ENCODE assay signal across 9 cellular contexts in genomic region chr17:67390646-67391480, GRCh38. TPM values are rescaled to one million over a fixed set of nuclear protein-coding genes. Genes with fewer than 3 reads are reported as not detected.
A peak's percentile ranks its signal among the peaks of the same experiment; 100 is the strongest.
DNase-seq lines count a peak whose midpoint lies in the region; ATAC-seq, FAIRE-seq and TF ChIP-seq lines count a peak whose summit lies in the region.
"Had no signal": no experiment of that assay in that cellular context is flagged by ENCODE, and none has a peak within 500 bp of the region (broad histone marks: within the 10 kb centered on the region; RNA-seq: fewer than 3 reads in every experiment).

No MANE protein-coding gene starts in this region.

- intact Hi-C loops in PC-3 (cut with micrococcal nuclease) = loop anchor here (1.0 kb wide), 3 partner anchors 31 to 84 kb away; no protein-coding TSS in a partner anchor
- intact Hi-C loops in heart right ventricle (cut with DNase I) = no loop called here

- H3K9me2 ChIP-seq in PC-3 (replicated peaks; ENCODE audit: low read length) = no peaks in the 10 kb centered on the region

- H3K9ac ChIP-seq in PC-3 (ENCODE audit: low read length) = peak overlapping the region; percentile 84

- H3K4me3 ChIP-seq in A549 = no peak overlapping the region
- H3K4me3 ChIP-seq in PC-3 (ENCODE audit: low read length) = no peak overlapping the region
- no peak overlapping the region for H3K4me3 ChIP-seq in heart right ventricle
- no peak overlapping the region for H3K4me3 ChIP-seq in small intestine (ENCODE audit: low read depth in 1 of 2, low read length in 2 of 2)

- peaks cover 15% of the 10 kb centered on the region for H3K79me2 ChIP-seq in PC-3 (ENCODE audit: low read length)

- peaks cover 19% of the 10 kb centered on the region for H3K4me1 ChIP-seq in A549
- H3K4me1 ChIP-seq in PC-3 (ENCODE audit: insufficient read depth, low read length) = peaks cover 22% of the 10 kb centered on the region
- peaks cover 0 to 53% (median 19%) of the 10 kb centered on the region in 9 donors for H3K4me1 ChIP-seq in heart right ventricle
- peaks cover 0 to 7% of the 10 kb centered on the region in 2 donors for H3K4me1 ChIP-seq in small intestine (ENCODE audit: control insufficient read depth in 2 of 2, insufficient read depth in 1 of 2, low read depth in 1 of 2, low read length in 1 of 2)

- DNase-seq in A549 (ENCODE audit: low read depth in 1 of 2, low spot score in 1 of 2) = peak; percentile 42 to 83
- peak; percentile 99 for DNase-seq in PC-3
- peak; percentile 73 for DNase-seq in activated naive CD4-positive, alpha-beta T cell treated with Interleukin-2 at 50 U/mL for 16 hours
- peak in 1 of 2 donors; percentile 60 for DNase-seq in heart right ventricle
- DNase-seq in small intestine = peak; percentile 56
- DNase-seq in inferior parietal cortex (ENCODE audit: extremely low spot score) = no peak

- no peak; a peak in 1 of 5 replicates for TF ChIP-seq RAD21 in A549 (conservative IDR thresholded peaks at IDR 0.05 in 1 of 2, IDR thresholded peaks at IDR 0.05 in 1 of 2)

- H4K20me1 ChIP-seq in PC-3 (ENCODE audit: low read length) = no peaks in the 10 kb centered on the region

- POLR2A ChIA-PET in A549 (lab: Yijun Ruan, JAX) = interaction anchor here (1.0 kb wide), 1 partner anchor 50 kb away, joined by 3 read pairs; no protein-coding TSS in a partner anchor
- POLR2A ChIA-PET in PC-3 (lab: Charles Lee; ENCODE audit: unreplicated experiment) = interaction anchor here (0.6 kb wide), 1 partner anchor 86 kb away, joined by 5 read pairs; no protein-coding TSS in a partner anchor

- CTCF ChIA-PET in A549 (lab: Yijun Ruan, JAX) (interaction anchor here (3.1 to 8.0 kb wide), 3 partner anchors 15 to 239 kb away, joined by 9 to 185 read pairs (median 114); partner anchors contain the start of gene PITPNC1), PC-3 (lab: Charles Lee) (interaction anchor here (0.6 to 1.5 kb wide), 3 partner anchors 12 to 86 kb away, joined by 3 to 8 read pairs (median 3); no protein-coding TSS in a partner anchor)

- TF ChIP-seq CTCF in A549 (IDR thresholded peaks at IDR 0.05) (no peak), PC-3 (conservative IDR thresholded peaks at IDR 0.05; ENCODE audit: low read depth, low read length) (peak; percentile 40), heart right ventricle (IDR thresholded peaks at IDR 0.05) (no peak)

- no peaks in the 10 kb centered on the region for H3K27me3 ChIP-seq in PC-3 (ENCODE audit: low read length)
- H3K27me3 ChIP-seq in heart right ventricle = no peaks in the 10 kb centered on the region
- no peaks in the 10 kb centered on the region for H3K27me3 ChIP-seq in small intestine (ENCODE audit: control insufficient read depth in 2 of 2, insufficient read depth in 2 of 2, low read length in 2 of 2)
- H3K27me3 ChIP-seq: neutrophil had no signal

- TF ChIP-seq POLR2A in A549 (IDR thresholded peaks at IDR 0.05; ENCODE audit: low read length) = no peak

- FAIRE-seq in A549 (lab: Jason Lieb, UNC) = no peak
- FAIRE-seq in small intestine (lab: Jason Lieb, UNC) = no peak

- 35% methylated on average over 9 of the region's 9 CpGs for WGBS in A549 (ENCODE audit: missing lambda C conversion rate)
- WGBS in heart right ventricle, 2 donors = 56 to 64% methylated on average over 9 of the region's 9 CpGs
- 42 to 60% (median 43%) methylated on average over 9 of the region's 9 CpGs for WGBS in small intestine, 3 donors

- no peak overlapping the region for H2AFZ ChIP-seq in PC-3 (ENCODE audit: low read length)

- BruUV-seq in PC-3 (replicated peaks; lab: Mats Ljungman, UMichigan) = no TSS peak

- peak; percentile 80 for ATAC-seq in A549
- ATAC-seq in GM18520 (IDR thresholded peaks at IDR 0.05; ENCODE audit: unreplicated experiment) = peak; percentile 92
- peak; percentile 82 for ATAC-seq in HG03039 (IDR thresholded peaks at IDR 0.05; ENCODE audit: unreplicated experiment)
- ATAC-seq in PC-3 = peak; percentile 96
- peak; percentile 63 to 87 (median 76) for ATAC-seq in heart right ventricle

- H3F3A ChIP-seq in PC-3 (ENCODE audit: low read length, unreplicated experiment) = peaks cover 10% of the 10 kb centered on the region

- H3K27ac ChIP-seq in A549 (peak overlapping the region; percentile 54 to 68; a peak in 5 of 6 replicates), PC-3 (ENCODE audit: low read length) (peak overlapping the region; percentile 93), heart right ventricle (peak overlapping the region in 7 of 10 donors; percentile 25 to 85 (median 43)), small intestine (ENCODE audit: low read depth in 1 of 2, low read length in 1 of 2) (peak overlapping the region; percentile 62 to 77)
- H3K27ac ChIP-seq: neutrophil had no signal

- peak in 1 of 2 experiments; percentile 54; a peak in 1 of 5 replicates for TF ChIP-seq EP300 in A549 (IDR thresholded peaks at IDR 0.05)

- H3K4me2 ChIP-seq in A549 (peak overlapping the region; percentile 65), PC-3 (ENCODE audit: low read length) (peak overlapping the region; percentile 57)

- H3K9me3 ChIP-seq in A549 (no peaks in the 10 kb centered on the region), PC-3 (ENCODE audit: low read length) (no peaks in the 10 kb centered on the region), heart right ventricle (no peaks in the 10 kb centered on the region), small intestine (ENCODE audit: control insufficient read depth, low read depth) (no peaks in the 10 kb centered on the region)
- H3K9me3 ChIP-seq: neutrophil had no signal

- H3K36me3 ChIP-seq in PC-3 (ENCODE audit: low read depth, low read length) (no peaks in the 10 kb centered on the region), heart right ventricle (peaks cover 0 to 6% (median 0%) of the 10 kb centered on the region in 9 donors), small intestine (ENCODE audit: control insufficient read depth in 2 of 2, insufficient read depth in 2 of 2, low read length in 2 of 2) (no peaks in the 10 kb centered on the region)
- H3K36me3 ChIP-seq: neutrophil had no signal

TF ChIP-seq in A549, 52 proteins besides CTCF, POLR2A, EP300 and RAD21:
- peak; percentile 59; the same call in 1 of the 2 replicates for TF ChIP-seq JUNB (IDR thresholded peaks at IDR 0.05)
- TF ChIP-seq CBX2 (IDR thresholded peaks at IDR 0.05; ENCODE audit: borderline replicate concordance, low read depth) = no peak
- no peak for TF ChIP-seq SREBF2 (IDR thresholded peaks at IDR 0.05)
- 0 out of 2 replicates have a peak, but pooled peaks have one; percentile 16 for TF ChIP-seq FOSL2 (IDR thresholded peaks at IDR 0.05)
- TF ChIP-seq FOSL2 (CRISPR knock-in tag; IDR thresholded peaks at IDR 0.05) = peak; percentile 66
- 0 out of 3 replicates have a peak, but pooled peaks have one; percentile 19 for TF ChIP-seq SMC3 (IDR thresholded peaks at IDR 0.05)

RNA-seq across cellular contexts. Expression of gene PITPNC1, which starts 13.8 kb away (rescaled TPM):
- polyA plus RNA-seq in A549 (2011; rRNA removed) (10.8 and 11.2 TPM in 2 replicates), A549 (2017; fragmentation: RNase III; extraction: RNeasy Plus Mini Kit Qiagen cat#74134 plus additional on column Dnase treatment) (3.1 to 3.9 TPM (median 3.7 TPM) in 3 replicates), heart right ventricle (10 to 100 TPM in 1 of 2 donors, 1 to 10 TPM in 1; 6.6 to 13.3 TPM), small intestine (10 to 100 TPM in 1 of 3 donors, 1 to 10 TPM in 1, under 1 TPM in 1; 0.67 to 11.7 (median 3.5) TPM)
- 2.4 and 3.1 TPM in 2 replicates for polyA plus RNA-seq in A549 (2012; cell fraction: cytosol; rRNA removed)
- 1.2 and 1.5 TPM in 2 replicates for polyA plus RNA-seq in A549 (2012; cell fraction: nucleus; rRNA removed)
- polyA minus RNA-seq in A549 (2011; rRNA and poly(A)+ RNA removed) = 5.5 and 10.7 TPM in 2 replicates
- total RNA-seq in PC-3 (2014; rRNA removed) (23.1 and 25.4 TPM in 2 replicates), heart right ventricle (10 to 100 TPM in 6 of 10 donors, 1 to 10 TPM in 4; 7.4 to 28.0 (median 11.5) TPM)

RNA-seq across cellular contexts. Expression of gene PSMD12, which starts 24.5 kb away (rescaled TPM):
- 63.4 and 106 TPM in 2 replicates for polyA plus RNA-seq in A549 (2011; rRNA removed)
- 36.6 and 41.6 TPM in 2 replicates for polyA plus RNA-seq in A549 (2012; cell fraction: cytosol; rRNA removed)
- polyA plus RNA-seq in A549 (2012; cell fraction: nucleus; rRNA removed) = 15.5 and 18.5 TPM in 2 replicates
- polyA plus RNA-seq in A549 (2017; fragmentation: RNase III; extraction: RNeasy Plus Mini Kit Qiagen cat#74134 plus additional on column Dnase treatment) = 104 to 126 TPM (median 106 TPM) in 3 replicates
- polyA minus RNA-seq in A549 (2011; rRNA and poly(A)+ RNA removed) = 18.3 and 18.5 TPM in 2 replicates
- 60.0 and 68.8 TPM in 2 replicates for total RNA-seq in PC-3 (2014; rRNA removed)
- 10 to 100 TPM; 44.5 to 67.1 (median 49.9) TPM for total RNA-seq in heart right ventricle
- polyA plus RNA-seq in heart right ventricle = 10 to 100 TPM; 28.5 to 32.3 TPM
- 10 to 100 TPM; 12.5 to 17.4 (median 15.9) TPM for polyA plus RNA-seq in small intestine

Comparison
In these comparisons a context has a peak if more than half of its experiments do, and no peak if none do; other contexts are left out.
1. H3K27ac ChIP-seq: peak in every context shown above with its lines; median percentile 93 in PC-3; 70 in small intestine; 61 in A549; 43 in heart right ventricle.